ENCODE assay signal across 9 cellular contexts in genomic region chr3:143081844-143082778, GRCh38. TPM values are rescaled to one million over a fixed set of nuclear protein-coding genes. Genes with fewer than 3 reads are reported as not detected.
DNase-seq lines count a peak whose midpoint lies in the region; ATAC-seq and TF ChIP-seq lines count a peak whose summit lies in the region.
"Had no signal": no experiment of that assay in that cellular context is flagged by ENCODE, and none has a peak within 500 bp of the region (broad histone marks: within the 10 kb centered on the region; RNA-seq: fewer than 3 reads in every experiment).

No MANE protein-coding gene starts in this region.

- H3K36me3 ChIP-seq in OCI-LY3 (replicated peaks; ENCODE audit: low read depth, low read length) (no peaks in the 10 kb centered on the region), mesendoderm (ENCODE audit: control insufficient read depth, insufficient read depth, low read length) (no peaks in the 10 kb centered on the region)

- peak overlapping the region; percentile 97 for H3K4me2 ChIP-seq in OCI-LY3 (ENCODE audit: low read length)
- H3K4me2 ChIP-seq in mesendoderm (ENCODE audit: low read length) = no peak overlapping the region

- H3K27me3 ChIP-seq in OCI-LY3 (ENCODE audit: low read depth, low read length) (no peaks in the 10 kb centered on the region), mesendoderm (ENCODE audit: insufficient read depth, low read length, poor library complexity) (no peaks in the 10 kb centered on the region)

- no peak overlapping the region for H4K5ac ChIP-seq in mesendoderm (ENCODE audit: low read length)

- peaks cover 2% of the 10 kb centered on the region for H3K9me3 Mint-ChIP-seq in Calu3 (ENCODE audit: low read depth, unreplicated experiment)

- peak; percentile 6 for DNase-seq in stimulated activated naive CD4-positive, alpha-beta T cell treated with Interleukin-2 at 50 U/mL for 16 hours (lab: John Stamatoyannopoulos, UW)
- DNase-seq in stimulated activated naive CD4-positive, alpha-beta T cell (lab: John Stamatoyannopoulos, UW) = no peak
- DNase-seq in mesendoderm (no peak), Calu3 (no peak), Ammon's horn (ENCODE audit: low spot score) (no peak), NCI-H345 (lab: John Stamatoyannopoulos, UW) (no peak)
- DNase-seq: NCI-H2227 treated with DMSO at 0.1 percent for 48 hours had no signal

- H3K27ac ChIP-seq in OCI-LY3 (ENCODE audit: low read length) (peak overlapping the region; percentile 94), mesendoderm (ENCODE audit: low read depth, low read length) (no peak overlapping the region)

- no peaks in the 10 kb centered on the region for H3K4me1 Mint-ChIP-seq in Calu3 (ENCODE audit: low read depth, unreplicated experiment)

- no peak overlapping the region for H2BK5ac ChIP-seq in mesendoderm (ENCODE audit: low read length)

- peaks cover 42% of the 10 kb centered on the region for H3K27me3 Mint-ChIP-seq in Calu3 (ENCODE audit: unreplicated experiment)

- H3K79me2 ChIP-seq in OCI-LY3 (ENCODE audit: low read length) (no peaks in the 10 kb centered on the region), mesendoderm (ENCODE audit: control insufficient read depth, insufficient read depth, low read length) (no peaks in the 10 kb centered on the region)

- H4K20me1 ChIP-seq in OCI-LY3 (ENCODE audit: insufficient read depth, low read length) = no peaks in the 10 kb centered on the region

- H2BK120ac ChIP-seq in mesendoderm (ENCODE audit: low read depth, low read length) = no peak overlapping the region

- H2BK15ac ChIP-seq in mesendoderm (replicated peaks; ENCODE audit: low read depth) = no peak overlapping the region

- WGBS in mesendoderm (ENCODE audit: extremely low coverage, insufficient coverage, low lambda C conversion rate) = no CpG with 5 or more reads among the region's 19 CpGs

- H3K27ac Mint-ChIP-seq in Calu3 (ENCODE audit: unreplicated experiment) = no peak overlapping the region

- no peak overlapping the region for H2AK5ac ChIP-seq in mesendoderm (ENCODE audit: low read length)

- H3K4me3 ChIP-seq in OCI-LY3 (ENCODE audit: low read length) (peak overlapping the region; percentile 76), mesendoderm (ENCODE audit: low read length) (no peak overlapping the region)

- no peak overlapping the region for H3K18ac ChIP-seq in mesendoderm (ENCODE audit: low read length)

- CTCF ChIA-PET in Calu3 (lab: Charles Lee) = no interaction called here

- no peak overlapping the region for H3K4ac ChIP-seq in mesendoderm (ENCODE audit: low read depth, low read length)

- peaks cover 25% of the 10 kb centered on the region for H3K4me1 ChIP-seq in OCI-LY3 (ENCODE audit: low read length)
- no peaks in the 10 kb centered on the region for H3K4me1 ChIP-seq in mesendoderm (ENCODE audit: control insufficient read depth, low read depth, low read length)

- H3K9ac ChIP-seq in OCI-LY3 (ENCODE audit: low read length) (peak overlapping the region; percentile 79), mesendoderm (ENCODE audit: low read length) (no peak overlapping the region)

- no peak overlapping the region for H3K23ac ChIP-seq in mesendoderm (ENCODE audit: low read length)

- H3K56ac ChIP-seq in mesendoderm (ENCODE audit: low read length) = no peak overlapping the region

- TF ChIP-seq CTCF in OCI-LY3 (IDR thresholded peaks at IDR 0.05; ENCODE audit: low read depth, low read length) (no peak), Calu3 (IDR thresholded peaks at IDR 0.05; ENCODE audit: unreplicated experiment) (no peak)

- H3K79me1 ChIP-seq in mesendoderm (ENCODE audit: low read length) = no peaks in the 10 kb centered on the region

- no peaks in the 10 kb centered on the region for H3K36me3 Mint-ChIP-seq in Calu3 (ENCODE audit: insufficient read depth, unreplicated experiment)

- no TSS peak for BruUV-seq in Calu3 (replicated peaks; lab: Mats Ljungman, UMichigan)

- H3K9me3 ChIP-seq in OCI-LY3 (ENCODE audit: insufficient read depth, low read length) = peaks cover 5% of the 10 kb centered on the region; the same call in 1 of the 2 replicates

- intact Hi-C loops in Calu3 (cut with micrococcal nuclease; ENCODE audit: unreplicated experiment) = no loop called here

- peak overlapping the region; percentile 72 for H2AFZ ChIP-seq in OCI-LY3 (ENCODE audit: low read depth, low read length)

- no peak overlapping the region for H4K8ac ChIP-seq in mesendoderm (ENCODE audit: low read depth, low read length)

- ATAC-seq in HG02938 (IDR thresholded peaks at IDR 0.05; ENCODE audit: unreplicated experiment) = peak; percentile 79

- no peak overlapping the region for H3K4me3 Mint-ChIP-seq in Calu3 (ENCODE audit: low read depth, unreplicated experiment)

RNA-seq across cellular contexts. Expression of gene CHST2, which starts 37.5 kb away (rescaled TPM):
- 25.6 TPM for polyA plus RNA-seq in mesendoderm (2013, experiment 1 of 2)
- 26.4 TPM for polyA plus RNA-seq in mesendoderm (2013, experiment 2 of 2)
- total RNA-seq in Calu3 (2022) = 0.34 and 0.38 TPM in 2 replicates
